27 cellular contexts compared by ENCODE assay signal in the genomic region with DNA sequence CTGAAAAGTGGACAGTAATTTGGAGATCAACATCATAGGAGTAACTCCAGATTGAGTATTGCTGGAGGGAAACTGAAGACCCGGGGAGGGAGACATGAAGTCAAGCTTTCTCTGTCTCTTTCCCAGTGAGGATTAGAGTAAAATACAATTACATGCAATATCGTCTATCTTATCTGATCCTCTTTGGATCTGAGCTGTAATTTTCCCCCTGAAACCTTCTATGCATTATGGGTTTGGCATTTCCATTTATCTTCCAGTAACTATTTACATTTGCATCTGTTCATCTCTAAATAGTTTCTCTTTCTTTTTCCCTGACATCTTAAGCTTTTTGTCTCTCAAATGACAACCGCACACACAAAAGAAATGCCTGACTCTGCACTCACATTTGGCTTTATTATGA.
A peak's percentile ranks its signal among the peaks of the same experiment; 100 is the strongest.
DNase-seq lines count a peak whose midpoint lies in the region; ATAC-seq lines count a peak whose summit lies in the region.
"Had no signal": no experiment of that assay in that cellular context is flagged by ENCODE, and none has a peak within 500 bp of the region (broad histone marks: within the 10 kb centered on the region; RNA-seq: fewer than 3 reads in every experiment).

No MANE protein-coding gene starts in this region.

- no peaks in the 10 kb centered on the region for H3K36me3 ChIP-seq in BLaER1 treated with 17β-estradiol and CSF1 and Interleukin-3, amounts not matched to agents 10 nM and 100 nM
- H3K36me3 ChIP-seq in SK-N-MC (ENCODE audit: insufficient read depth, low read length), result no peaks in the 10 kb centered on the region
- H3K36me3 ChIP-seq: esophagus squamous epithelium, heart left ventricle, SJSA1 had no signal

- no peaks in the 10 kb centered on the region for H3K27me3 ChIP-seq in BLaER1 treated with 17β-estradiol and CSF1 and Interleukin-3, amounts not matched to agents 10 nM and 100 nM
- H3K27me3 ChIP-seq: dorsolateral prefrontal cortex, foreskin keratinocyte, SJSA1, testis had no signal

- H3K4me3 ChIP-seq in BLaER1 treated with 17β-estradiol and CSF1 and Interleukin-3, amounts not matched to agents 10 nM and 100 nM, result peak overlapping the region in 7 of 10 experiments; percentile 22 to 63 (median 42); a peak in 13 of 20 replicates
- peak overlapping the region; percentile 56 for H3K4me3 ChIP-seq in SK-N-MC
- H3K4me3 ChIP-seq: dorsolateral prefrontal cortex, esophagus squamous epithelium, GM23338, heart left ventricle, SJSA1, skin epidermis, testis had no signal

- H3K4me1 ChIP-seq in BLaER1 treated with 17β-estradiol and CSF1 and Interleukin-3, amounts not matched to agents 10 nM and 100 nM, result peaks cover 61 to 98% (median 81%) of the 10 kb centered on the region in 10 experiments
- H3K4me1 ChIP-seq: heart left ventricle, testis had no signal

- H3K4me3 Mint-ChIP-seq in T-helper 2 cell treated with Interferon-gamma antibody and Interleukin-4, amounts not matched to agents 5 μg/mL and 100 μg/mL, for 36 hours, result peak overlapping the region; percentile 3
- peak overlapping the region in 5 of 8 donors; percentile 30 to 84 (median 79) for H3K4me3 Mint-ChIP-seq in naive B cell
- H3K4me3 Mint-ChIP-seq: activated naive CD4-positive, alpha-beta T cell treated with anti-CD3 and anti-CD28 coated beads for 36 hours; activated T-cell treated with anti-CD3 and anti-CD28 coated beads, Interleukin-2, amount 50 U/mL, for 24 hours; GM23338; natural killer cell treated with Interleukin-12 subunit alpha and Interleukin-12 subunit beta and Interleukin-15 and Interleukin-18, amount 100 ng/mL, for 72 hours had no signal

- peaks cover 0 to 13% (median 0%) of the 10 kb centered on the region in 11 experiments; a peak in 5 of 22 replicates for H3K9me3 ChIP-seq in BLaER1 treated with 17β-estradiol and CSF1 and Interleukin-3, amounts not matched to agents 10 nM and 100 nM (replicated peaks in 1 of 11)
- no peaks in the 10 kb centered on the region for H3K9me3 ChIP-seq in SK-N-MC (ENCODE audit: low read depth, low read length)
- H3K9me3 ChIP-seq: esophagus squamous epithelium, heart left ventricle, SJSA1, testis had no signal

- peak overlapping the region in 9 of 11 experiments; percentile 34 to 89 (median 77); a peak in 16 of 22 replicates for H3K27ac ChIP-seq in BLaER1 treated with 17β-estradiol and CSF1 and Interleukin-3, amounts not matched to agents 10 nM and 100 nM
- H3K27ac ChIP-seq in SK-N-MC, result peak overlapping the region; percentile 80
- H3K27ac ChIP-seq: dorsolateral prefrontal cortex, esophagus squamous epithelium, foreskin keratinocyte, heart left ventricle, RWPE1, testis had no signal

- no peaks in the 10 kb centered on the region for H3K36me3 Mint-ChIP-seq in T-helper 2 cell treated with Interferon-gamma antibody and Interleukin-4, amounts not matched to agents 5 μg/mL and 100 μg/mL, for 36 hours (ENCODE audit: low read depth)
- H3K36me3 Mint-ChIP-seq in naive B cell, result no peaks in the 10 kb centered on the region
- H3K36me3 Mint-ChIP-seq: natural killer cell treated with Interleukin-12 subunit alpha and Interleukin-12 subunit beta and Interleukin-15 and Interleukin-18, amount 100 ng/mL, for 72 hours had no signal

- no peaks in the 10 kb centered on the region for H4K20me1 ChIP-seq in BLaER1 treated with 17β-estradiol and CSF1 and Interleukin-3, amounts not matched to agents 10 nM and 100 nM

- peaks cover 21% of the 10 kb centered on the region for H3K4me1 Mint-ChIP-seq in T-helper 2 cell treated with Interferon-gamma antibody and Interleukin-4, amounts not matched to agents 5 μg/mL and 100 μg/mL, for 36 hours (ENCODE audit: low read depth)
- H3K4me1 Mint-ChIP-seq in naive B cell, result peaks cover 56 to 63% (median 57%) of the 10 kb centered on the region in 3 donors

- no peak for ATAC-seq in naive B cell (ENCODE audit: low read depth in 2 of 2)
- ATAC-seq: GM23338; heart left ventricle; natural killer cell treated with Interleukin-12 subunit alpha and Interleukin-12 subunit beta and Interleukin-15 and Interleukin-18, amount 100 ng/mL, for 72 hours; stimulated activated naive CD8-positive, alpha-beta T cell treated with anti-CD3 and anti-CD28 coated beads, Interleukin-15, Interleukin-2, amounts not matched to agents 100 U/mL and 50 U/mL, for 24 hours had no signal

- no peak for DNase-seq in T-helper 2 cell treated with Interferon-gamma antibody and Interleukin-4, amounts not matched to agents 5 μg/mL and 100 μg/mL, for 36 hours (ENCODE audit: low spot score)
- DNase-seq in T-helper 2 cell, result no peak
- DNase-seq in SK-N-MC (ENCODE audit: low read depth, low spot score), result no peak
- DNase-seq in naive B cell, result no peak
- DNase-seq in AG08395 (ENCODE audit: low spot score), result no peak
- no peak for DNase-seq in SK-N-DZ (ENCODE audit: low spot score)
- DNase-seq in NCI-H2081 (lab: John Stamatoyannopoulos, UW), result no peak
- DNase-seq: activated CD4-positive, alpha-beta T cell treated with anti-CD3 and anti-CD28 coated beads for 4 hours; activated naive CD4-positive, alpha-beta T cell treated with anti-CD3 and anti-CD28 coated beads for 36 hours; activated T-cell treated with anti-CD3 and anti-CD28 coated beads, Interleukin-2, amount 50 U/mL, for 24 hours; CD8-positive, alpha-beta memory T cell; dorsolateral prefrontal cortex; EL; esophagus squamous epithelium; heart left ventricle; NCI-H146; NCI-H774; retina; stimulated activated naive CD8-positive, alpha-beta T cell treated with anti-CD3 and anti-CD28 coated beads, Interleukin-15, Interleukin-2, amounts not matched to agents 100 U/mL and 50 U/mL, for 24 hours; testis had no signal

- peak overlapping the region; percentile 0 for H3K27ac Mint-ChIP-seq in T-helper 2 cell treated with Interferon-gamma antibody and Interleukin-4, amounts not matched to agents 5 μg/mL and 100 μg/mL, for 36 hours
- H3K27ac Mint-ChIP-seq in naive B cell, result peak overlapping the region; percentile 93 to 100 (median 99)
- H3K27ac Mint-ChIP-seq: activated naive CD4-positive, alpha-beta T cell treated with anti-CD3 and anti-CD28 coated beads for 36 hours; activated T-cell treated with anti-CD3 and anti-CD28 coated beads, Interleukin-2, amount 50 U/mL, for 24 hours; GM23338; natural killer cell treated with Interleukin-12 subunit alpha and Interleukin-12 subunit beta and Interleukin-15 and Interleukin-18, amount 100 ng/mL, for 72 hours had no signal

- peak overlapping the region; percentile 78 to 98 (median 90) for H3K4me2 ChIP-seq in BLaER1 treated with 17β-estradiol and CSF1 and Interleukin-3, amounts not matched to agents 10 nM and 100 nM
- H3K4me2 ChIP-seq: GM23338 had no signal

- H3K9ac ChIP-seq in BLaER1 treated with 17β-estradiol and CSF1 and Interleukin-3, amounts not matched to agents 10 nM and 100 nM, result peak overlapping the region in 8 of 11 experiments; percentile 38 to 81 (median 70); a peak in 17 of 22 replicates
- H3K9ac ChIP-seq in SK-N-MC (ENCODE audit: insufficient read length), result no peak overlapping the region

- H3K27me3 Mint-ChIP-seq in T-helper 2 cell treated with Interferon-gamma antibody and Interleukin-4, amounts not matched to agents 5 μg/mL and 100 μg/mL, for 36 hours (ENCODE audit: low read depth), result no peaks in the 10 kb centered on the region
- peaks cover 0 to 21% (median 18%) of the 10 kb centered on the region in 3 donors for H3K27me3 Mint-ChIP-seq in naive B cell
- H3K27me3 Mint-ChIP-seq: activated T-cell treated with anti-CD3 and anti-CD28 coated beads, Interleukin-2, amount 50 U/mL, for 24 hours had no signal

- H3K9me3 Mint-ChIP-seq in T-helper 2 cell treated with Interferon-gamma antibody and Interleukin-4, amounts not matched to agents 5 μg/mL and 100 μg/mL, for 36 hours, result no peaks in the 10 kb centered on the region
- H3K9me3 Mint-ChIP-seq in naive B cell, result no peaks in the 10 kb centered on the region
- H3K9me3 Mint-ChIP-seq: activated naive CD4-positive, alpha-beta T cell treated with anti-CD3 and anti-CD28 coated beads for 36 hours; activated T-cell treated with anti-CD3 and anti-CD28 coated beads, Interleukin-2, amount 50 U/mL, for 24 hours; CD8-positive, alpha-beta memory T cell; GM23338; natural killer cell treated with Interleukin-12 subunit alpha and Interleukin-12 subunit beta and Interleukin-15 and Interleukin-18, amount 100 ng/mL, for 72 hours had no signal
